Comparison of ENCODE assay signal across 9 cellular contexts in genomic region chr3:5428607-5429516, GRCh38.
DNase-seq lines count a peak whose midpoint lies in the region; ATAC-seq and TF ChIP-seq lines count a peak whose summit lies in the region.
"Had no signal": no experiment of that assay in that cellular context is flagged by ENCODE, and none has a peak within 500 bp of the region (broad histone marks: within the 10 kb centered on the region; RNA-seq: fewer than 3 reads in every experiment).

No MANE protein-coding gene starts in this region.

- ATAC-seq in GM18517 (IDR thresholded peaks at IDR 0.05; ENCODE audit: unreplicated experiment) (peak; percentile 79), GM21390 (IDR thresholded peaks at IDR 0.05; ENCODE audit: unreplicated experiment) (peak; percentile 86), HG03378 (IDR thresholded peaks at IDR 0.05; ENCODE audit: unreplicated experiment) (peak; percentile 91), esophagus mucosa (peak; percentile 33), lower lobe of right lung (no peak)

- H3K4me1 ChIP-seq in lower lobe of right lung: no peaks in the 10 kb centered on the region

- TF ChIP-seq CTCF in lower lobe of right lung (IDR thresholded peaks at IDR 0.05): no peak

- no peak overlapping the region for H3K4me3 ChIP-seq in lower lobe of right lung

- no peaks in the 10 kb centered on the region for H3K36me3 ChIP-seq in lower lobe of right lung

- H3K9me3 ChIP-seq in lower lobe of right lung: no peaks in the 10 kb centered on the region

- intact Hi-C loops in lower lobe of right lung (cut with DNase I): no loop called here

- no peak overlapping the region for H3K27ac ChIP-seq in lower lobe of right lung
- H3K27ac ChIP-seq: RWPE1 had no signal

- no peak for DNase-seq in activated CD8-positive, alpha-beta memory T cell treated with anti-CD3 and anti-CD28 coated beads, Interleukin-2, amount 50 U/mL, for 4 hours
- DNase-seq in lower lobe of right lung (no peak), NCI-H345 treated with DMSO at 0.1 percent for 48 hours (lab: John Stamatoyannopoulos, UW; ENCODE audit: unreplicated experiment) (no peak)
- DNase-seq in activated CD4-positive, alpha-beta T cell treated with anti-CD3 and anti-CD28 coated beads, Interleukin-2, amount 50 U/mL, for 48 hours: no peak

- H3K27me3 ChIP-seq in lower lobe of right lung (ENCODE audit: low read depth): no peaks in the 10 kb centered on the region

Comparison
In these comparisons a context has a peak if more than half of its experiments do, and no peak if none do; other contexts are left out.
1. ATAC-seq: peak in GM18517 (single experiment), GM21390 (single experiment), HG03378 (single experiment) and esophagus mucosa (single experiment); none in lower lobe of right lung (0 of 2).